In the genomic region with DNA sequence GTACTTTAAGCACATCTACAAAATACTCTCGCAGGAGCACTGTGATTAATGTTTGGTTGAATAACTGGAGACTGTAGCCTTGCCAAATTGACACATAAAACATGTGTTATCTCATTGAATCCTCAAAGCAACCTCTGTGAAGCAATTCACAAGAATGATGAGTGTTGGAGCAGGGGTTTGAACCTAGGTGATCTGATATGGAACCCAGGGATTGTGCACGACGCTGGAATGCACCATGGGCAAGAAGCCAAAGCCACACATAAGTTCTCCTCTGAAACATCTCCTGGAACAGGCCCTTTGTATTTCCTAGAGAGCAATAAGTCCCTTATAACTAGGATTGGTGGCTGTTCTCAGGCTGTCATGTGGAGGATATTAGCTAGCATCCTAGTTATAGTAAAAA, we compare ENCODE assay signal across 12 cellular contexts.
DNase-seq lines count a peak whose midpoint lies in the region; ATAC-seq and TF ChIP-seq lines count a peak whose summit lies in the region.
"Had no signal": no experiment of that assay in that cellular context is flagged by ENCODE, and none has a peak within 500 bp of the region (broad histone marks: within the 10 kb centered on the region; RNA-seq: fewer than 3 reads in every experiment).

No MANE protein-coding gene starts in this region.

- H3K4me3 ChIP-seq in SJSA1 (no peak overlapping the region), fibroblast of pulmonary artery (replicated peaks; ENCODE audit: low read depth, low read length) (no peak overlapping the region), thyroid gland (replicated peaks in 1 of 3) (no peak overlapping the region)
- H3K4me3 ChIP-seq: upper lobe of left lung had no signal

- peak overlapping the region; percentile 85 for H3K27ac Mint-ChIP-seq in activated T-cell treated with anti-CD3 and anti-CD28 coated beads, Interleukin-2, amount 50 U/mL, for 72 hours

- no peaks in the 10 kb centered on the region for H3K9me3 Mint-ChIP-seq in activated T-cell treated with anti-CD3 and anti-CD28 coated beads, Interleukin-2, amount 50 U/mL, for 72 hours
- H3K9me3 Mint-ChIP-seq in activated T-cell treated with anti-CD3 and anti-CD28 coated beads, Interleukin-2, amount 50 U/mL, for 4 hours, result no peaks in the 10 kb centered on the region
- H3K9me3 Mint-ChIP-seq: T-cell had no signal

- TF ChIP-seq CTCF in fibroblast of pulmonary artery (IDR thresholded peaks at IDR 0.05; ENCODE audit: low read length, missing control alignments) (no peak), thyroid gland (IDR thresholded peaks at IDR 0.05) (no peak)

- H3K4me3 Mint-ChIP-seq in activated T-cell treated with anti-CD3 and anti-CD28 coated beads, Interleukin-2, amount 50 U/mL, for 72 hours, result no peak overlapping the region
- H3K4me3 Mint-ChIP-seq in activated T-cell treated with anti-CD3 and anti-CD28 coated beads, Interleukin-2, amount 50 U/mL, for 4 hours, result no peak overlapping the region
- H3K4me3 Mint-ChIP-seq: T-cell had no signal

- intact Hi-C loops in thyroid gland (cut with DNase I), result no loop called here

- DNase-seq in activated T-cell treated with anti-CD3 and anti-CD28 coated beads, Interleukin-2, amount 50 U/mL, for 72 hours, result no peak
- no peak for DNase-seq in activated T-cell treated with anti-CD3 and anti-CD28 coated beads, Interleukin-2, amount 50 U/mL, for 4 hours
- DNase-seq in SJSA1 (ENCODE audit: low read depth in 1 of 2, low spot score in 2 of 2) (peak; percentile 71 to 75), fibroblast of pulmonary artery (ENCODE audit: low read depth) (peak; percentile 54), thyroid gland (peak; percentile 11 to 23), CD1c-positive myeloid dendritic cell (ENCODE audit: extremely low spot score) (no peak), G401 (ENCODE audit: low spot score) (no peak)
- DNase-seq: KG1, T-cell, upper lobe of left lung had no signal

- no peak for ATAC-seq in activated T-cell treated with anti-CD3 and anti-CD28 coated beads, Interleukin-2, amount 50 U/mL, for 72 hours (replicated peaks in 1 of 2)
- no peak for ATAC-seq in activated T-cell treated with anti-CD3 and anti-CD28 coated beads, Interleukin-2, amount 50 U/mL, for 4 hours
- ATAC-seq in HG03521 (IDR thresholded peaks at IDR 0.05; ENCODE audit: unreplicated experiment), result no peak
- ATAC-seq: T-cell had no signal

- peaks cover 8% of the 10 kb centered on the region for H3K4me1 Mint-ChIP-seq in activated T-cell treated with anti-CD3 and anti-CD28 coated beads, Interleukin-2, amount 50 U/mL, for 72 hours (ENCODE audit: low read depth)
- H3K4me1 Mint-ChIP-seq in activated T-cell treated with anti-CD3 and anti-CD28 coated beads, Interleukin-2, amount 50 U/mL, for 4 hours (ENCODE audit: low read depth), result peaks cover 7% of the 10 kb centered on the region

- no peaks in the 10 kb centered on the region for H3K36me3 Mint-ChIP-seq in activated T-cell treated with anti-CD3 and anti-CD28 coated beads, Interleukin-2, amount 50 U/mL, for 72 hours (ENCODE audit: insufficient read depth in 2 of 2)
- no peaks in the 10 kb centered on the region for H3K36me3 Mint-ChIP-seq in activated T-cell treated with anti-CD3 and anti-CD28 coated beads, Interleukin-2, amount 50 U/mL, for 4 hours (ENCODE audit: insufficient read depth)
- H3K36me3 Mint-ChIP-seq: T-cell had no signal

- H3K27ac ChIP-seq in SJSA1 (peak overlapping the region; percentile 56), thyroid gland (no peak overlapping the region)
- H3K27ac ChIP-seq: neutrophil, upper lobe of left lung had no signal

- H3K27me3 ChIP-seq in SJSA1 (replicated peaks), result no peaks in the 10 kb centered on the region
- no peaks in the 10 kb centered on the region for H3K27me3 ChIP-seq in thyroid gland
- H3K27me3 ChIP-seq: neutrophil, upper lobe of left lung had no signal

- 38 to 40% methylated on average over 3 of the region's 3 CpGs for WGBS in thyroid gland, 2 donors

- H3K9me3 ChIP-seq in SJSA1 (replicated peaks) (no peaks in the 10 kb centered on the region), thyroid gland (no peaks in the 10 kb centered on the region)
- H3K9me3 ChIP-seq: neutrophil, upper lobe of left lung had no signal

- H3K36me3 ChIP-seq in SJSA1, result no peaks in the 10 kb centered on the region
- no peaks in the 10 kb centered on the region for H3K36me3 ChIP-seq in thyroid gland
- H3K36me3 ChIP-seq: neutrophil, upper lobe of left lung had no signal

- H3K4me1 ChIP-seq in SJSA1 (replicated peaks) (peaks cover 48% of the 10 kb centered on the region), thyroid gland (peaks cover 0 to 7% of the 10 kb centered on the region in 2 donors)

- TF ChIP-seq POLR2A in thyroid gland (IDR thresholded peaks at IDR 0.05), result no peak

- H3K27me3 Mint-ChIP-seq in activated T-cell treated with anti-CD3 and anti-CD28 coated beads, Interleukin-2, amount 50 U/mL, for 72 hours (ENCODE audit: low read depth), result no peaks in the 10 kb centered on the region
- H3K27me3 Mint-ChIP-seq in activated T-cell treated with anti-CD3 and anti-CD28 coated beads, Interleukin-2, amount 50 U/mL, for 4 hours (ENCODE audit: low read depth), result no peaks in the 10 kb centered on the region
- H3K27me3 Mint-ChIP-seq: T-cell had no signal

- in situ Hi-C loops in G401 (cut with HindIII; ENCODE audit: low sequenced_read_pairs), result no loop called here

Comparison
In these comparisons a context has a peak if more than half of its experiments do, and no peak if none do; other contexts are left out.
1. DNase-seq: peak in SJSA1 (2 of 2), fibroblast of pulmonary artery (single experiment) and thyroid gland (2 of 2); none in activated T-cell treated with anti-CD3 and anti-CD28 coated beads, Interleukin-2, amount 50 U/mL, for 72 hours (0 of 2), activated T-cell treated with anti-CD3 and anti-CD28 coated beads, Interleukin-2, amount 50 U/mL, for 4 hours (single experiment), CD1c-positive myeloid dendritic cell (single experiment) and G401 (single experiment).